In genomic region chr14:71220462-71220861, GRCh38 we compare ENCODE assay signal across 1 cellular context.
TF ChIP-seq lines count a peak whose summit lies in the region.

No MANE protein-coding gene starts in this region.

TF ChIP-seq in GM23338, 12 proteins besides CTCF, POLR2A, EP300 and RAD21 (continued from another document):
- no peak for TF ChIP-seq ETS1 (IDR thresholded peaks at IDR 0.05)
TF ChIP-seq in GM23338: peak in this region for 0.
